8 cellular contexts compared by ENCODE assay signal in genomic region chr2:71000780-71001591, GRCh38. TPM values are rescaled to one million over a fixed set of nuclear protein-coding genes. Genes with fewer than 3 reads are reported as not detected.
DNase-seq lines count a peak whose midpoint lies in the region; ATAC-seq and TF ChIP-seq lines count a peak whose summit lies in the region.

No MANE protein-coding gene starts in this region.

- WGBS in right cardiac atrium, result 24% methylated on average over 21 of the region's 21 CpGs

- no peaks in the 10 kb centered on the region for H3K27me3 Mint-ChIP-seq in activated naive CD8-positive, alpha-beta T cell

- intact Hi-C loops in right cardiac atrium (cut with DNase I), result no loop called here

- no peaks in the 10 kb centered on the region for H3K9me3 Mint-ChIP-seq in activated naive CD8-positive, alpha-beta T cell (ENCODE audit: low read depth)

- no peaks in the 10 kb centered on the region for H3K36me3 Mint-ChIP-seq in activated naive CD8-positive, alpha-beta T cell

- H3K36me3 ChIP-seq in MG63, result no peaks in the 10 kb centered on the region

- H3K4me3 ChIP-seq in MG63 (peak overlapping the region; percentile 32), right cardiac atrium (ENCODE audit: low read length) (no peak overlapping the region), retinal pigment epithelial cell (ENCODE audit: low read length) (peak overlapping the region; percentile 38)

- ATAC-seq in right cardiac atrium (peak; percentile 71 to 75), HG03469 (IDR thresholded peaks at IDR 0.05; ENCODE audit: unreplicated experiment) (no peak)

- peak overlapping the region; percentile 73 for H3K4me3 Mint-ChIP-seq in activated naive CD8-positive, alpha-beta T cell

- no peaks in the 10 kb centered on the region for H3K4me1 ChIP-seq in right cardiac atrium (ENCODE audit: control insufficient read depth, insufficient read depth, low read length)

- peaks cover 12% of the 10 kb centered on the region for H3K4me1 Mint-ChIP-seq in activated naive CD8-positive, alpha-beta T cell (ENCODE audit: low read depth)

- no peak overlapping the region for H3K27ac ChIP-seq in right cardiac atrium (ENCODE audit: low read length)

- peak overlapping the region; percentile 58 for H3K27ac Mint-ChIP-seq in activated naive CD8-positive, alpha-beta T cell

- no peaks in the 10 kb centered on the region for H3K9me3 ChIP-seq in MG63
- no peaks in the 10 kb centered on the region for H3K9me3 ChIP-seq in right cardiac atrium (ENCODE audit: control insufficient read depth, low read length)

- TF ChIP-seq CTCF in GM12872 (IDR thresholded peaks at IDR 0.05; ENCODE audit: insufficient read depth, low read depth, low read length) (peak; percentile 97), retinal pigment epithelial cell (conservative IDR thresholded peaks at IDR 0.05; ENCODE audit: low read depth, low read length) (peak; percentile 98)

- DNase-seq in HCEC 1CT, result peak; percentile 51
- DNase-seq in MG63, result peak; percentile 64
- DNase-seq in SKM-1 treated with dmso at 0.1 percent for 144 hours (lab: John Stamatoyannopoulos, UW; ENCODE audit: unreplicated experiment), result peak; percentile 50
- peak; percentile 75 to 89 (median 89) for DNase-seq in right cardiac atrium
- no peak for DNase-seq in retinal pigment epithelial cell (ENCODE audit: low read depth)

- H3K27me3 ChIP-seq in MG63 (no peaks in the 10 kb centered on the region), right cardiac atrium (ENCODE audit: control insufficient read depth, insufficient read depth) (no peaks in the 10 kb centered on the region)

RNA-seq across cellular contexts. Expression of gene TEX261, which starts 6.3 kb away (rescaled TPM):
- total RNA-seq in MG63 (2014; rRNA removed; shearing (Covaris generic); ENCODE audit: low replicate concordance), result 39.8 and 78.4 TPM in 2 replicates
- 10 to 100 TPM; 43.4 to 59.4 (median 51.0) TPM for total RNA-seq in right cardiac atrium
- polyA plus RNA-seq in right cardiac atrium, result 37.7 TPM

RNA-seq across cellular contexts. Expression of gene ANKRD53, which starts 22.6 kb away (rescaled TPM):
- not detected in 2 replicates for total RNA-seq in MG63 (2014; rRNA removed; shearing (Covaris generic); ENCODE audit: low replicate concordance)
- 1 to 10 TPM in 3 of 4 donors, under 1 TPM in 1; 0.71 to 3.1 (median 1.1) TPM for total RNA-seq in right cardiac atrium
- polyA plus RNA-seq in right cardiac atrium, result 1.3 TPM
